8 cellular contexts compared by ENCODE assay signal in genomic region chr11:62046281-62046894, GRCh38.
DNase-seq lines count a peak whose midpoint lies in the region; ATAC-seq, FAIRE-seq and TF ChIP-seq lines count a peak whose summit lies in the region.
"Not testable (repeated sequence)": the region's sequence is repeated elsewhere in the genome, so short reads cannot be mapped to it uniquely, and the experiment has no call there.

No MANE protein-coding gene starts in this region.

- not testable (repeated sequence) for H3K9me3 ChIP-seq in PC-3 (ENCODE audit: low read length); T-helper 17 cell (ENCODE audit: control insufficient read depth, low read length, poor library complexity, severe bottlenecking); mammary epithelial cell (replicated peaks; ENCODE audit: insufficient read depth, low read length); small intestine (ENCODE audit: control insufficient read depth, low read depth)

- H3K27me3 Mint-ChIP-seq in Calu3 (ENCODE audit: unreplicated experiment), result not testable (repeated sequence)
- peaks cover 45% of the 10 kb centered on the region for H3K27me3 Mint-ChIP-seq in T-helper 17 cell

- H3K36me3 ChIP-seq in PC-3 (ENCODE audit: low read depth, low read length); mammary epithelial cell (ENCODE audit: insufficient read depth, low read length); small intestine (ENCODE audit: control insufficient read depth in 2 of 2, insufficient read depth in 2 of 2, low read length in 2 of 2): not testable (repeated sequence)

- H3K79me2 ChIP-seq in PC-3 (ENCODE audit: low read length); mammary epithelial cell (ENCODE audit: insufficient read depth, low read length): not testable (repeated sequence)

- H3K27me3 ChIP-seq in PC-3 (ENCODE audit: low read length); mammary epithelial cell (ENCODE audit: insufficient read depth, low read length); small intestine (ENCODE audit: control insufficient read depth in 2 of 2, insufficient read depth in 2 of 2, low read length in 2 of 2): not testable (repeated sequence)

- ATAC-seq in PC-3, T-helper 17 cell: not testable (repeated sequence)
- ATAC-seq in left lobe of liver, result peak; percentile 27

- intact Hi-C loops in Calu3 (cut with micrococcal nuclease; ENCODE audit: unreplicated experiment), result loop anchor here (1.0 kb wide), 1 partner anchor 74 kb away; no protein-coding TSS in a partner anchor
- intact Hi-C loops in PC-3 (cut with micrococcal nuclease), result not testable (repeated sequence)
- intact Hi-C loops in mammary epithelial cell (cut with micrococcal nuclease), result loop anchor here (1.0 kb wide), 1 partner anchor 73 kb away; no protein-coding TSS in a partner anchor

- H3K9me3 Mint-ChIP-seq in Calu3 (ENCODE audit: low read depth, unreplicated experiment), result not testable (repeated sequence)

- not testable (repeated sequence) for H4K20me1 ChIP-seq in PC-3 (ENCODE audit: low read length); mammary epithelial cell (ENCODE audit: insufficient read depth, low read length)

- FAIRE-seq in small intestine (lab: Jason Lieb, UNC), result not testable (repeated sequence)

- H3K4me1 ChIP-seq in PC-3 (ENCODE audit: insufficient read depth, low read length) (peaks cover 65% of the 10 kb centered on the region), mammary epithelial cell (ENCODE audit: insufficient read depth, low read length) (peaks cover 45% of the 10 kb centered on the region)
- not testable (repeated sequence) for H3K4me1 ChIP-seq in small intestine (ENCODE audit: control insufficient read depth in 2 of 2, insufficient read depth in 1 of 2, low read depth in 1 of 2, low read length in 1 of 2)

- TF ChIP-seq CTCF in Calu3 (IDR thresholded peaks at IDR 0.05; ENCODE audit: unreplicated experiment); PC-3 (conservative IDR thresholded peaks at IDR 0.05; ENCODE audit: low read depth, low read length); mammary epithelial cell (conservative IDR thresholded peaks at IDR 0.05 in 1 of 2, IDR thresholded peaks at IDR 0.05 in 1 of 2; ENCODE audit: extremely low read depth in 1 of 2, insufficient read depth in 1 of 2, low read depth in 1 of 2, low read length in 2 of 2): not testable (repeated sequence)

- CTCF ChIA-PET in Calu3 (lab: Charles Lee) (interaction anchor here (0.5 to 1.6 kb wide), 5 partner anchors 22 to 559 kb away, joined by 3 to 5 read pairs (median 4); partner anchors contain the start of gene FTH1), mammary epithelial cell (lab: Charles Lee; ENCODE audit: low non-redundant PET) (interaction anchor here (0.6 kb wide), 1 partner anchor 1632 kb away, joined by 4 read pairs; no protein-coding TSS in a partner anchor)
- CTCF ChIA-PET in PC-3 (lab: Charles Lee), result not testable (repeated sequence)

- H3K9me2 ChIP-seq in PC-3 (replicated peaks; ENCODE audit: low read length), result not testable (repeated sequence)

- WGBS in mammary epithelial cell (ENCODE audit: low coverage, missing lambda C conversion rate), result 94% methylated on average over 9 of the region's 10 CpGs
- 14 to 66% (median 34%) methylated on average over 9 to 10 of the region's 10 CpGs for WGBS in small intestine, 3 donors

- POLR2A ChIA-PET in PC-3 (lab: Charles Lee; ENCODE audit: unreplicated experiment), result not testable (repeated sequence)

- DNase-seq in Calu3; PC-3; T-helper 17 cell; mammary epithelial cell; epithelial cell of prostate (ENCODE audit: low read depth, low spot score); left lobe of liver (ENCODE audit: low spot score): not testable (repeated sequence)
- DNase-seq in mucosa of gallbladder (ENCODE audit: low spot score), result peak; percentile 28
- peak; percentile 94 for DNase-seq in small intestine

- H3K27ac ChIP-seq in PC-3 (ENCODE audit: low read length) (peak overlapping the region; percentile 97), epithelial cell of prostate (peak overlapping the region; percentile 75), small intestine (ENCODE audit: low read depth in 1 of 2, low read length in 1 of 2) (peak overlapping the region; percentile 51 to 64)
- not testable (repeated sequence) for H3K27ac ChIP-seq in mammary epithelial cell (ENCODE audit: insufficient read depth, low read depth, low read length)

- BruUV-seq in Calu3 (replicated peaks; lab: Mats Ljungman, UMichigan), result not testable (repeated sequence)
- BruUV-seq in PC-3 (replicated peaks; lab: Mats Ljungman, UMichigan) (TSS peak; percentile 68), mammary epithelial cell (replicated peaks; lab: Mats Ljungman, UMichigan) (TSS peak; percentile 56)

- not testable (repeated sequence) for H3K4me3 ChIP-seq in PC-3 (ENCODE audit: low read length); mammary epithelial cell (replicated peaks in 1 of 3; ENCODE audit: insufficient read depth in 1 of 3, low read depth in 2 of 3, low read length in 3 of 3); small intestine (ENCODE audit: low read depth in 1 of 2, low read length in 2 of 2)

- not testable (repeated sequence) for H3F3A ChIP-seq in PC-3 (ENCODE audit: low read length, unreplicated experiment)

- in situ Hi-C loops in mammary epithelial cell (cut with MboI; ENCODE audit: low sequenced_read_pairs in 2 of 2), result loop anchor here in 1 of 2 donors (5.0 kb wide), 1 partner anchor 84 kb away; no protein-coding TSS in a partner anchor

- H3K36me3 Mint-ChIP-seq in Calu3 (ENCODE audit: insufficient read depth, unreplicated experiment), result peaks cover 15% of the 10 kb centered on the region
- peaks cover 13% of the 10 kb centered on the region for H3K36me3 Mint-ChIP-seq in T-helper 17 cell (ENCODE audit: low read depth)

- H2AFZ ChIP-seq in PC-3 (ENCODE audit: low read length); mammary epithelial cell (ENCODE audit: low read depth, low read length): not testable (repeated sequence)

- peak overlapping the region; percentile 88 for H3K27ac Mint-ChIP-seq in Calu3 (ENCODE audit: unreplicated experiment)
- H3K27ac Mint-ChIP-seq in T-helper 17 cell, result peak overlapping the region; percentile 19

- H3K4me1 Mint-ChIP-seq in Calu3 (ENCODE audit: low read depth, unreplicated experiment), result peaks cover 60% of the 10 kb centered on the region
- H3K4me1 Mint-ChIP-seq in T-helper 17 cell, result not testable (repeated sequence)

- peak overlapping the region; percentile 52 for H3K9ac ChIP-seq in PC-3 (ENCODE audit: low read length)
- not testable (repeated sequence) for H3K9ac ChIP-seq in mammary epithelial cell (ENCODE audit: insufficient read depth, low read length)

- dilution Hi-C loops in mammary epithelial cell (cut with HindIII; ENCODE audit: low sequenced_read_pairs), result not testable (repeated sequence)

- H3K4me2 ChIP-seq in PC-3 (ENCODE audit: low read length), result 0 out of 2 replicates have a peak overlapping the region, but pooled peaks have one; percentile 14
- H3K4me2 ChIP-seq in mammary epithelial cell (ENCODE audit: insufficient read depth, low read depth, low read length), result not testable (repeated sequence)

- H3K4me3 Mint-ChIP-seq in Calu3 (ENCODE audit: low read depth, unreplicated experiment), result peak overlapping the region; percentile 22
- not testable (repeated sequence) for H3K4me3 Mint-ChIP-seq in T-helper 17 cell
